Comparison of ENCODE assay signal across 8 cellular contexts in the genomic region with DNA sequence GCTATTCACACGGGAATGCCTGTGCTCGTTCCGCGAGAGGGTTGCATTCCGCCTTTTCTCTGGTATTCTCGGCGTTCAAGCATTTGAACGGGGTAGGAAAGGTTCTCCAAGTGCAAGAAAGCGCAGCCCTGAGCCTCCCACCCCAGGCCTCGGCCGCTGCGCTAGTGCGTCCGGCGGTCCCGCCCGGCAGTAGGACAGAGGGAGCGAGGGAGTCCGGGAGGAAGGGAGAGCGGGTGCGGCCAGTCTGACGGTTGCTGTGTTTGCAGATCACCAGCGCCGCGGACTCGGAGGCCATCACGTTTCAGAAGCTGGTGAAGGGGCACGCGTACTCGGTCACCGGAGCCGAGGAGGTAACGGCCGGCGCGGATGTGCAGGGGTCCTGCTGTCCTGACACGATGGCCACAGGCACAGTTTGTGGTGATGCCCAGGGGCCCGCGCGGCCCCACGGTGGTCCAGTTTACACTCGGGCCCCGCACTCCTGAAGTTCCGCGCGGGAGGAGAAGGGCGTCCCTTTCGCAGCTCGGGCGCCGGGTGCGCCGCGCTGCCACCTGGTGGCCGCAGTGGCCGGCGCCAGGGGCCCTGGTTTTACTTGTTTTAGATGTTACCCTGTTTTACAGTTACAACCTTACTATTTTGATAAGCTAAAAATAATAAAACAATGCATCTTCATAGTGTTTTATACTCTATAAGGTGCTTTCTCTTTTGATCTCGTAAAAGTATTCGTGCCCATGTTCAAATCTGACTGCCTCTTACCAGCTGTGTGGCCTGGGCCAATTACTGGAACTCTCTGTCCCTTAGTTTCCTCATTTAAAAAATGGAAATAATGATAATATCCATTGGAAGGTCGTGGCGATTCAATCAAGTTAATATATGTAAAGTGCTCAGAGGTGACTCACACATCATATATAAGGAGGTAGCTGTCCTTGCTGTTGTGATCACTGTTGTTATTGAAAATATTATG. TPM values are rescaled to one million over a fixed set of nuclear protein-coding genes. Genes with fewer than 3 reads are reported as not detected.
A peak's percentile ranks its signal among the peaks of the same experiment; 100 is the strongest.
DNase-seq lines count a peak whose midpoint lies in the region; ATAC-seq and TF ChIP-seq lines count a peak whose summit lies in the region.

No MANE protein-coding gene starts in this region.

- POLR2A ChIA-PET in CD8-positive, alpha-beta T cell (lab: Charles Lee), result interaction anchor here (0.7 to 1.8 kb wide), 7 partner anchors 11 to 97 kb away, joined by 3 to 6 read pairs (median 3); a partner anchor contains a TSS
- POLR2A ChIA-PET in activated CD8-positive, alpha-beta T cell treated with anti-CD3 and anti-CD28 coated beads for 36 hours (lab: Charles Lee), result interaction anchor here (1.0 to 2.1 kb wide), 5 partner anchors 36 to 97 kb away, joined by 3 to 10 read pairs (median 4); a partner anchor contains a TSS

- peaks cover 4% of the 10 kb centered on the region for H3K4me1 ChIP-seq in CD8-positive, alpha-beta T cell (ENCODE audit: insufficient read depth, low read length)
- H3K4me1 ChIP-seq in MM.1S (ENCODE audit: low read length) (no peaks in the 10 kb centered on the region), ectodermal cell (ENCODE audit: control insufficient read depth, insufficient read depth, low read length) (peaks cover 8% of the 10 kb centered on the region), lung (ENCODE audit: control insufficient read depth in 2 of 2, insufficient read depth in 2 of 2, low read length in 2 of 2) (peaks cover 0 to 11% of the 10 kb centered on the region in 2 donors)

- H2AFZ ChIP-seq in MM.1S (ENCODE audit: low read length), result peak overlapping the region; percentile 48

- no peak overlapping the region for H3K27ac ChIP-seq in CD8-positive, alpha-beta T cell (ENCODE audit: low read depth, low read length)
- H3K27ac ChIP-seq in MM.1S (ENCODE audit: low read length), result no peak overlapping the region
- no peak overlapping the region for H3K27ac ChIP-seq in ectodermal cell (ENCODE audit: insufficient read depth, low read depth, low read length, poor library complexity, severe bottlenecking)
- H3K27ac ChIP-seq in lung (ENCODE audit: low read depth in 1 of 2, low read length in 1 of 2), result peak overlapping the region; percentile 52 to 88

- no peaks in the 10 kb centered on the region for H3K27me3 Mint-ChIP-seq in CD8-positive, alpha-beta T cell (ENCODE audit: low read depth)
- no peaks in the 10 kb centered on the region for H3K27me3 Mint-ChIP-seq in activated CD8-positive, alpha-beta T cell treated with anti-CD3 and anti-CD28 coated beads for 36 hours

- no peaks in the 10 kb centered on the region for H3K79me2 ChIP-seq in MM.1S (ENCODE audit: low read length)

- peak overlapping the region; percentile 86 for H3K4me3 Mint-ChIP-seq in CD8-positive, alpha-beta T cell
- peak overlapping the region; percentile 58 for H3K4me3 Mint-ChIP-seq in activated CD8-positive, alpha-beta T cell treated with anti-CD3 and anti-CD28 coated beads for 36 hours

- H3K36me3 Mint-ChIP-seq in CD8-positive, alpha-beta T cell, result peaks cover 77% of the 10 kb centered on the region
- peaks cover 13% of the 10 kb centered on the region for H3K36me3 Mint-ChIP-seq in activated CD8-positive, alpha-beta T cell treated with anti-CD3 and anti-CD28 coated beads for 36 hours (ENCODE audit: low read depth)

- intact Hi-C loops in CD8-positive, alpha-beta T cell (cut with DNase I, micrococcal nuclease), result loop anchor here (1.0 kb wide), 3 partner anchors 37 to 584 kb away; a partner anchor contains a TSS
- intact Hi-C loops in activated CD8-positive, alpha-beta T cell treated with anti-CD3 and anti-CD28 coated beads for 36 hours (cut with micrococcal nuclease), result loop anchor here (5.0 kb wide), 1 partner anchor 37 kb away; a partner anchor contains a TSS

- CTCF ChIA-PET in CD8-positive, alpha-beta T cell (lab: Charles Lee), result interaction anchor here (0.7 to 9.6 kb wide), 26 partner anchors 9 to 1208 kb away, joined by 3 to 135 read pairs (median 6); a partner anchor contains a TSS
- CTCF ChIA-PET in activated CD8-positive, alpha-beta T cell treated with anti-CD3 and anti-CD28 coated beads for 36 hours (lab: Charles Lee), result interaction anchor here (0.7 to 7.7 kb wide), 45 partner anchors 8 to 1022 kb away, joined by 3 to 95 read pairs (median 6); a partner anchor contains a TSS

- TF ChIP-seq CTCF in CD8-positive, alpha-beta T cell (IDR thresholded peaks at IDR 0.05), result peak; percentile 88
- peak; percentile 97 for TF ChIP-seq CTCF in MM.1S (IDR thresholded peaks at IDR 0.05; ENCODE audit: low read length)
- TF ChIP-seq CTCF in activated CD8-positive, alpha-beta T cell treated with anti-CD3 and anti-CD28 coated beads for 36 hours (IDR thresholded peaks at IDR 0.05), result peak; percentile 99
- TF ChIP-seq CTCF in lung (IDR thresholded peaks at IDR 0.05; ENCODE audit: control extremely low read depth, extremely low read depth), result peak; percentile 79

- H3K9me3 Mint-ChIP-seq in CD8-positive, alpha-beta T cell, result no peaks in the 10 kb centered on the region
- H3K9me3 Mint-ChIP-seq in activated CD8-positive, alpha-beta T cell treated with anti-CD3 and anti-CD28 coated beads for 36 hours, result no peaks in the 10 kb centered on the region

- peak overlapping the region; percentile 75; the same call in 1 of the 2 replicates for H3K4me2 ChIP-seq in MM.1S (ENCODE audit: low read depth, low read length)

- WGBS in ectodermal cell, 2 experiments, result 11 to 15% methylated on average over 57 to 61 of the region's 61 CpGs
- WGBS in lung, 2 donors, result 6 to 16% methylated on average over 57 to 61 of the region's 61 CpGs

- no peaks in the 10 kb centered on the region for H3K4me1 Mint-ChIP-seq in CD8-positive, alpha-beta T cell (ENCODE audit: low read depth)
- peaks cover 9% of the 10 kb centered on the region for H3K4me1 Mint-ChIP-seq in activated CD8-positive, alpha-beta T cell treated with anti-CD3 and anti-CD28 coated beads for 36 hours (ENCODE audit: low read depth)

- H3K27me3 ChIP-seq in CD8-positive, alpha-beta T cell (ENCODE audit: insufficient read depth, low read length), result no peaks in the 10 kb centered on the region
- H3K27me3 ChIP-seq in MM.1S (replicated peaks; ENCODE audit: insufficient read depth, low read length) (no peaks in the 10 kb centered on the region), ectodermal cell (ENCODE audit: control insufficient read depth, insufficient read depth, low read length, poor library complexity, severe bottlenecking) (peaks cover 12% of the 10 kb centered on the region), lung (ENCODE audit: control insufficient read depth, insufficient read depth) (no peaks in the 10 kb centered on the region)

- no peaks in the 10 kb centered on the region for H3K9me2 ChIP-seq in MM.1S (replicated peaks; ENCODE audit: insufficient read depth, low read length)

- peak; percentile 46 to 83 (median 62) for DNase-seq in CD8-positive, alpha-beta T cell
- peak; percentile 68 for DNase-seq in MM.1S
- DNase-seq in activated CD8-positive, alpha-beta T cell treated with anti-CD3 and anti-CD28 coated beads for 36 hours, result peak; percentile 70
- peak; percentile 53 for DNase-seq in lung (ENCODE audit: low spot score)
- DNase-seq in stimulated activated CD4-positive, alpha-beta T cell treated with anti-CD3 and anti-CD28 coated beads, TNF-alpha, amount 100 ng/mL, for 24 hours (ENCODE audit: low read depth in 3 of 3), result peak; percentile 38 to 63 (median 40)

- no peak overlapping the region for H3K27ac Mint-ChIP-seq in CD8-positive, alpha-beta T cell
- H3K27ac Mint-ChIP-seq in activated CD8-positive, alpha-beta T cell treated with anti-CD3 and anti-CD28 coated beads for 36 hours, result no peak overlapping the region

- H3K4me3 ChIP-seq in CD8-positive, alpha-beta T cell (ENCODE audit: low read depth, low read length), result peak overlapping the region; percentile 55
- peak overlapping the region; percentile 45 for H3K4me3 ChIP-seq in MM.1S (ENCODE audit: low read length)
- H3K4me3 ChIP-seq in ectodermal cell (ENCODE audit: insufficient read depth, low read depth, low read length), result peak overlapping the region; percentile 43
- H3K4me3 ChIP-seq in lung, result peak overlapping the region; percentile 29

- no peaks in the 10 kb centered on the region for H3F3A ChIP-seq in MM.1S (ENCODE audit: insufficient read depth, low read length)

- peaks cover 46% of the 10 kb centered on the region for H3K36me3 ChIP-seq in CD8-positive, alpha-beta T cell (ENCODE audit: insufficient read depth, low read length)
- H3K36me3 ChIP-seq in MM.1S (replicated peaks; ENCODE audit: insufficient read depth, low read length) (no peaks in the 10 kb centered on the region), ectodermal cell (ENCODE audit: control insufficient read depth, insufficient read depth, low read length) (peaks cover 12% of the 10 kb centered on the region), lung (ENCODE audit: control insufficient read depth in 2 of 2, insufficient read depth in 2 of 2, low read length in 2 of 2) (peaks cover 14 to 60% of the 10 kb centered on the region in 2 donors)

- H3K9me3 ChIP-seq in CD8-positive, alpha-beta T cell (ENCODE audit: low read length), result no peaks in the 10 kb centered on the region
- H3K9me3 ChIP-seq in MM.1S (replicated peaks; ENCODE audit: insufficient read depth, low read length) (no peaks in the 10 kb centered on the region), ectodermal cell (ENCODE audit: control insufficient read depth, low read length) (no peaks in the 10 kb centered on the region), lung (ENCODE audit: control insufficient read depth in 2 of 2, insufficient read depth in 1 of 2, low read length in 1 of 2) (no peaks in the 10 kb centered on the region)

- ATAC-seq in CD8-positive, alpha-beta T cell, result peak; percentile 91
- peak; percentile 72 for ATAC-seq in GM21447 (IDR thresholded peaks at IDR 0.05; ENCODE audit: unreplicated experiment)
- ATAC-seq in activated CD8-positive, alpha-beta T cell treated with anti-CD3 and anti-CD28 coated beads for 36 hours, result peak; percentile 85
- ATAC-seq in lung (ENCODE audit: insufficient read depth, low FRiP score), result peak; percentile 84
- no peak for ATAC-seq in GM21737 (IDR thresholded peaks at IDR 0.05; ENCODE audit: unreplicated experiment)

- H4K20me1 ChIP-seq in MM.1S (ENCODE audit: insufficient read depth, low read length), result no peaks in the 10 kb centered on the region

- no peak overlapping the region for H3K9ac ChIP-seq in MM.1S (ENCODE audit: low read length)

RNA-seq across cellular contexts. Expression of a gene that starts 36.7 kb away (rescaled TPM):
- total RNA-seq in CD8-positive, alpha-beta T cell, result 10 to 100 TPM; 83.0 to 84.7 TPM
- total RNA-seq in activated CD8-positive, alpha-beta T cell treated with anti-CD3 and anti-CD28 coated beads for 36 hours, result 10 to 100 TPM; 31.5 to 33.6 TPM
- polyA plus RNA-seq in ectodermal cell (2013, experiment 1 of 4), result 75.2 TPM
- polyA plus RNA-seq in ectodermal cell (2013, experiment 2 of 4), result 74.8 TPM
- polyA plus RNA-seq in ectodermal cell (2013, experiment 3 of 4), result 67.2 TPM
- 75.5 TPM for polyA plus RNA-seq in ectodermal cell (2013, experiment 4 of 4)
- 100 to 1,000 TPM; 169 to 353 TPM for total RNA-seq in lung
- 100 to 1,000 TPM; 144 to 168 TPM for polyA plus RNA-seq in lung

Comparison
In these comparisons a context has a peak if more than half of its experiments do, and no peak if none do; other contexts are left out.
1. H3K27ac ChIP-seq: peak in lung (2 of 2); none in CD8-positive, alpha-beta T cell (single experiment), MM.1S (single experiment) and ectodermal cell (single experiment).
2. Peak in every context shown above with its lines, with median percentiles within 50 percentile points of each other: DNase-seq, H3K4me3 ChIP-seq and CTCF ChIP-seq.